Comparison of ENCODE assay signal across 8 cellular contexts in the genomic region with DNA sequence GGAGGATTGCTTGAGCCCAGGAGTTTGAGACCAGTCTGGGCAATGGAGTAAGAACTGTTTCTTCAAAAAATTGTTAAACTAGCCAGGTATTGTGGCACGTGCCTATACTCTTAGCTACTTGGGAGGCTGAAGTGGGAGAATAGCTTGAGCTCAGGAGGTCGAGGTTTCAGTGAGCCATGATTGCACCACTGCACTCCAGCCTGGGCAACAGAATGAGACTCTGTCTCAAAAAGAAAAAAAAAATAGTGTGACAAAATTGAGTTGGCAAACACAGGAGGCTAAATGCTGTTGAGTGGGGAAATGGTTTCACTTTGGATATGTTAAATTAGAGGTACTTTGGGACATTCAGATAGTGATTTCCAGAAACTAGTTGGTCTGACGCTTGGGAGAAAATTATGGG.
DNase-seq lines count a peak whose midpoint lies in the region; ATAC-seq lines count a peak whose summit lies in the region.
"Not testable (repeated sequence)": the region's sequence is repeated elsewhere in the genome, so short reads cannot be mapped to it uniquely, and the experiment has no call there.

No MANE protein-coding gene starts in this region.

- H3K36me3 ChIP-seq in ACC112 (ENCODE audit: insufficient read depth, low read length); SJCRH30; muscle layer of duodenum (ENCODE audit: control insufficient read depth in 1 of 2, insufficient read depth in 2 of 2, low read length in 2 of 2); subcutaneous abdominal adipose tissue (ENCODE audit: control insufficient read depth in 5 of 5, insufficient read depth in 5 of 5, low read length in 5 of 5): not testable (repeated sequence)

- not testable (repeated sequence) for H2AFZ ChIP-seq in ACC112 (ENCODE audit: low read length, unreplicated experiment)

- DNase-seq in SJCRH30, Right ventricle myocardium superior: not testable (repeated sequence)

- intact Hi-C loops in Right ventricle myocardium superior (cut with DNase I), result not testable (repeated sequence)

- H3K4me3 ChIP-seq in ACC112 (ENCODE audit: low read depth, low read length), result 0 out of 2 replicates have a peak overlapping the region, but pooled peaks have one; percentile 15
- not testable (repeated sequence) for H3K4me3 ChIP-seq in SJCRH30
- H3K4me3 ChIP-seq in muscle layer of duodenum (ENCODE audit: low read depth in 1 of 2, low read length in 2 of 2), result peak overlapping the region in 1 of 2 donors; percentile 41
- H3K4me3 ChIP-seq in subcutaneous abdominal adipose tissue (ENCODE audit: low read depth in 1 of 5, low read length in 5 of 5), result peak overlapping the region in 1 of 5 donors; percentile 29

- peak; percentile 25 for ATAC-seq in GM19395 (IDR thresholded peaks at IDR 0.05; ENCODE audit: unreplicated experiment)
- peak; percentile 28 for ATAC-seq in HG02642 (IDR thresholded peaks at IDR 0.05; ENCODE audit: poor library complexity, unreplicated experiment)
- ATAC-seq in HG03135 (IDR thresholded peaks at IDR 0.05; ENCODE audit: unreplicated experiment), result peak; percentile 14
- peak; percentile 11 for ATAC-seq in Right ventricle myocardium superior (ENCODE audit: poor library complexity)

- H3K27me3 ChIP-seq in ACC112 (ENCODE audit: insufficient read depth, low read length); SJCRH30; muscle layer of duodenum (ENCODE audit: low read depth, low read length); subcutaneous abdominal adipose tissue (ENCODE audit: control insufficient read depth in 5 of 5, insufficient read depth in 4 of 5, low read length in 5 of 5): not testable (repeated sequence)

- not testable (repeated sequence) for H3K9me3 ChIP-seq in SJCRH30 (replicated peaks); muscle layer of duodenum (ENCODE audit: control insufficient read depth in 1 of 2, low read length in 2 of 2); subcutaneous abdominal adipose tissue (ENCODE audit: control insufficient read depth in 5 of 5, low read length in 5 of 5)

- not testable (repeated sequence) for H3K27ac ChIP-seq in ACC112 (ENCODE audit: low read depth, low read length)
- H3K27ac ChIP-seq in SJCRH30 (peak overlapping the region; percentile 35), muscle layer of duodenum (ENCODE audit: low read length) (peak overlapping the region; percentile 67), subcutaneous abdominal adipose tissue (ENCODE audit: low read depth, low read length) (peak overlapping the region; percentile 74)

- peak overlapping the region in 1 of 5 donors; percentile 20 for H3K9ac ChIP-seq in subcutaneous abdominal adipose tissue (ENCODE audit: low read length in 5 of 5)

- not testable (repeated sequence) for H3K79me2 ChIP-seq in ACC112 (ENCODE audit: control insufficient read depth, insufficient read depth, low read length, unreplicated experiment)

- H3K4me1 ChIP-seq in ACC112 (ENCODE audit: control insufficient read depth, insufficient read depth, low read length, unreplicated experiment); muscle layer of duodenum (ENCODE audit: control insufficient read depth in 1 of 2, insufficient read depth in 2 of 2, low read length in 2 of 2): not testable (repeated sequence)
- H3K4me1 ChIP-seq in SJCRH30 (peaks cover 14% of the 10 kb centered on the region), subcutaneous abdominal adipose tissue (ENCODE audit: control insufficient read depth in 5 of 5, insufficient read depth in 5 of 5, low read length in 5 of 5) (peaks cover 0 to 18% (median 11%) of the 10 kb centered on the region in 5 donors)
